Comparison of ENCODE assay signal across 8 cellular contexts in genomic region chr1:24416666-24417391, GRCh38. TPM values are rescaled to one million over a fixed set of nuclear protein-coding genes. Genes with fewer than 3 reads are reported as not detected.
DNase-seq lines count a peak whose midpoint lies in the region; ATAC-seq, FAIRE-seq and TF ChIP-seq lines count a peak whose summit lies in the region.

No MANE protein-coding gene starts in this region.

- no peaks in the 10 kb centered on the region for H3K27me3 ChIP-seq in uterus

- H3K4me1 ChIP-seq in mucosa of descending colon (ENCODE audit: low read depth), result peaks cover 52% of the 10 kb centered on the region
- H3K4me1 ChIP-seq in uterus, result peaks cover 4 to 9% of the 10 kb centered on the region in 2 donors

- DNase-seq in AG10803 (ENCODE audit: low read depth), result peak; percentile 97
- DNase-seq in GM19239 (ENCODE audit: insufficient read length, low spot score), result no peak
- peak; percentile 71 to 94 for DNase-seq in cardiac fibroblast (ENCODE audit: low read depth in 2 of 2)
- peak in 2 of 3 donors; percentile 39 to 52 for DNase-seq in mucosa of descending colon
- no peak for DNase-seq in uterus

- H3K4me3 ChIP-seq in AG10803 (ENCODE audit: low read length) (peak overlapping the region; percentile 74), cardiac fibroblast (replicated peaks in 1 of 2; ENCODE audit: low read depth in 2 of 2, low read length in 2 of 2) (peak overlapping the region in 1 of 2 donors; percentile 67), mucosa of descending colon (no peak overlapping the region), uterus (peak overlapping the region; percentile 52 to 79)

- TF ChIP-seq POLR2A in uterus (IDR thresholded peaks at IDR 0.05), result no peak

- peak; percentile 59 for ATAC-seq in SK-N-SH treated with all-trans-retinoic acid at 6 μM for 48 hours
- peak; percentile 5 for ATAC-seq in mucosa of descending colon
- no peak for ATAC-seq in HG03139 (IDR thresholded peaks at IDR 0.05; ENCODE audit: unreplicated experiment)
- ATAC-seq in HG02610 (IDR thresholded peaks at IDR 0.05; ENCODE audit: unreplicated experiment), result no peak

- peak; percentile 21 for FAIRE-seq in GM19239 (lab: Jason Lieb, UNC)

- intact Hi-C loops in mucosa of descending colon (cut with DNase I, micrococcal nuclease), result no loop called here
- intact Hi-C loops in uterus (cut with DNase I; ENCODE audit: low total_unique reads), result no loop called here

- H3K27ac ChIP-seq in uterus, result peak overlapping the region in 1 of 2 donors; percentile 47

- TF ChIP-seq CTCF in AG10803 (conservative IDR thresholded peaks at IDR 0.05; ENCODE audit: low read length) (no peak; the same call in 1 of the 2 replicates), cardiac fibroblast (IDR thresholded peaks at IDR 0.05; ENCODE audit: low read depth, low read length) (no peak), mucosa of descending colon (IDR thresholded peaks at IDR 0.05) (no peak), uterus (IDR thresholded peaks at IDR 0.05) (no peak)

- no peaks in the 10 kb centered on the region for H3K9me3 ChIP-seq in mucosa of descending colon
- no peaks in the 10 kb centered on the region for H3K9me3 ChIP-seq in uterus

- H3K36me3 ChIP-seq in mucosa of descending colon (ENCODE audit: low read depth), result no peaks in the 10 kb centered on the region
- H3K36me3 ChIP-seq in uterus, result no peaks in the 10 kb centered on the region

TF ChIP-seq in SK-N-SH treated with all-trans-retinoic acid at 6 μM for 48 hours, 23 proteins besides CTCF, POLR2A, EP300 and RAD21:
- TF ChIP-seq ZC3H10 (CRISPR knock-in tag; IDR thresholded peaks at IDR 0.05), result no peak
- TF ChIP-seq BACH2 (CRISPR knock-in tag; IDR thresholded peaks at IDR 0.05; ENCODE audit: borderline replicate concordance), result no peak
- no peak for TF ChIP-seq PPARA (CRISPR knock-in tag; IDR thresholded peaks at IDR 0.05; ENCODE audit: borderline replicate concordance)
- no peak for TF ChIP-seq ZFP3 (CRISPR knock-in tag; IDR thresholded peaks at IDR 0.05)
- TF ChIP-seq CSRNP3 (CRISPR knock-in tag; IDR thresholded peaks at IDR 0.05), result no peak
- no peak for TF ChIP-seq ESRRG (CRISPR knock-in tag; IDR thresholded peaks at IDR 0.05)
- no peak for TF ChIP-seq PATZ1 (CRISPR knock-in tag; IDR thresholded peaks at IDR 0.05; ENCODE audit: borderline replicate concordance)
- TF ChIP-seq ZNF565 (CRISPR knock-in tag; conservative IDR thresholded peaks at IDR 0.05; ENCODE audit: low read depth), result no peak
- TF ChIP-seq TCF4 (CRISPR knock-in tag; IDR thresholded peaks at IDR 0.05; ENCODE audit: borderline replicate concordance), result no peak
- TF ChIP-seq TOX (CRISPR knock-in tag; IDR thresholded peaks at IDR 0.05; ENCODE audit: borderline replicate concordance), result no peak
- no peak for TF ChIP-seq ARNTL (CRISPR knock-in tag; IDR thresholded peaks at IDR 0.05; ENCODE audit: borderline replicate concordance, low read depth)
- no peak for TF ChIP-seq POU6F1 (CRISPR knock-in tag; IDR thresholded peaks at IDR 0.05; ENCODE audit: borderline replicate concordance, low read depth)
- no peak for TF ChIP-seq OSR1 (CRISPR knock-in tag; IDR thresholded peaks at IDR 0.05)
- no peak for TF ChIP-seq ISL1 (CRISPR knock-in tag; IDR thresholded peaks at IDR 0.05)
- no peak for TF ChIP-seq SNAI2 (CRISPR knock-in tag; IDR thresholded peaks at IDR 0.05)
- no peak for TF ChIP-seq RARB (CRISPR knock-in tag; IDR thresholded peaks at IDR 0.05)
- TF ChIP-seq CREB5 (CRISPR knock-in tag; IDR thresholded peaks at IDR 0.05; ENCODE audit: low read depth), result no peak
- no peak for TF ChIP-seq TSHZ2 (CRISPR knock-in tag; IDR thresholded peaks at IDR 0.05)

RNA-seq across cellular contexts. Expression of gene NIPAL3, which starts 1.2 kb away (rescaled TPM):
- 10 to 100 TPM; 38.3 to 52.5 (median 40.7) TPM for total RNA-seq in mucosa of descending colon
- 10 to 100 TPM; 14.2 to 36.8 (median 21.5) TPM for total RNA-seq in uterus

RNA-seq across cellular contexts. Expression of gene STPG1, which starts 3.2 kb away (rescaled TPM):
- total RNA-seq in mucosa of descending colon (10 to 100 TPM; 15.9 to 25.4 (median 17.9) TPM), uterus (10 to 100 TPM in 1 of 4 donors, 1 to 10 TPM in 3; 1.0 to 11.5 (median 4.0) TPM)

Comparison
In these comparisons a context has a peak if more than half of its experiments do, and no peak if none do; other contexts are left out.
1. DNase-seq: peak in AG10803 (single experiment), cardiac fibroblast (2 of 2) and mucosa of descending colon (2 of 3); none in GM19239 (single experiment) and uterus (0 of 2).
2. ATAC-seq: peak in SK-N-SH treated with all-trans-retinoic acid at 6 μM for 48 hours (single experiment) and mucosa of descending colon (single experiment); none in HG03139 (single experiment) and HG02610 (single experiment).